In genomic region chr20:62085206-62085605, GRCh38 we compare ENCODE assay signal across 30 cellular contexts.
"Had no signal": no experiment of that assay in that cellular context is flagged by ENCODE, and none has a peak within 500 bp of the region (broad histone marks: within the 10 kb centered on the region; RNA-seq: fewer than 3 reads in every experiment).

No MANE protein-coding gene starts in this region.

- H3K27me3 ChIP-seq: ovary, right atrium auricular region, testis, upper lobe of left lung, vagina had no signal

- H3K4me2 ChIP-seq: smooth muscle cell had no signal

- H3K4me1 Mint-ChIP-seq: naive thymus-derived CD4-positive, alpha-beta T cell; natural killer cell; stimulated activated memory B cell treated with anti-CD40 and anti-IgM and Interleukin-4, amounts not matched to agents 10 μg/mL and 1 μg/mL and 100 μg/mL, for 72 hours; stimulated activated naive CD8-positive, alpha-beta T cell treated with anti-CD3 and anti-CD28 coated beads, Interleukin-15, amount 100 ng/mL, for 72 hours had no signal

- H3K27ac ChIP-seq: ovary, parathyroid adenoma, prostate gland, right atrium auricular region, skin epidermis, spleen, suprapubic skin, testis, tibial artery, transverse colon, upper lobe of left lung, vagina had no signal

- H3K36me3 ChIP-seq: ovary, prostate gland, right atrium auricular region, spleen, suprapubic skin, tibial artery, transverse colon, upper lobe of left lung, vagina had no signal

- H3K79me2 ChIP-seq: parathyroid adenoma had no signal

- H3K4me3 Mint-ChIP-seq: naive thymus-derived CD4-positive, alpha-beta T cell; natural killer cell; nephron; stimulated activated memory B cell treated with anti-CD40 and anti-IgM and Interleukin-4, amounts not matched to agents 10 μg/mL and 1 μg/mL and 100 μg/mL, for 72 hours; stimulated activated naive CD8-positive, alpha-beta T cell treated with anti-CD3 and anti-CD28 coated beads, Interleukin-15, amount 100 ng/mL, for 72 hours had no signal

- FAIRE-seq: urothelium cell line had no signal

- H3K36me3 Mint-ChIP-seq: natural killer cell; stimulated activated memory B cell treated with anti-CD40 and anti-IgM and Interleukin-4, amounts not matched to agents 10 μg/mL and 1 μg/mL and 100 μg/mL, for 72 hours had no signal

- H2AFZ ChIP-seq: parathyroid adenoma had no signal

- H3K27ac Mint-ChIP-seq: naive thymus-derived CD4-positive, alpha-beta T cell; natural killer cell; nephron; stimulated activated memory B cell treated with anti-CD40 and anti-IgM and Interleukin-4, amounts not matched to agents 10 μg/mL and 1 μg/mL and 100 μg/mL, for 72 hours; stimulated activated naive CD8-positive, alpha-beta T cell treated with anti-CD3 and anti-CD28 coated beads, Interleukin-15, amount 100 ng/mL, for 72 hours had no signal

- H3K9me3 Mint-ChIP-seq: natural killer cell; stimulated activated naive CD8-positive, alpha-beta T cell treated with anti-CD3 and anti-CD28 coated beads, Interleukin-15, amount 100 ng/mL, for 72 hours had no signal

- DNase-seq: naive thymus-derived CD4-positive, alpha-beta T cell; natural killer cell; occipital lobe; ovary; retina; stimulated activated CD4-positive, alpha-beta T cell treated with anti-CD3 and anti-CD28 coated beads, Interleukin-12 subunit alpha, Interleukin-12 subunit beta, amount 100 ng/mL, for 4 hours; stimulated activated CD4-positive, alpha-beta T cell treated with anti-CD3 and anti-CD28 coated beads, Interleukin-1b, Interleukin-23, amount 100 ng/mL, for 48 hours; stimulated activated CD4-positive, alpha-beta T cell treated with anti-CD3 and anti-CD28 coated beads, Interleukin-4, amount 100 ng/mL, for 1 hour; stimulated activated CD4-positive, alpha-beta T cell treated with anti-CD3 and anti-CD28 coated beads, Interleukin-4, amount 100 ng/mL, for 4 hours; stimulated activated CD8-positive, alpha-beta memory T cell treated with anti-CD3 and anti-CD28 coated beads, Interleukin-4, amount 100 ng/mL, for 48 hours; stimulated activated naive CD4-positive, alpha-beta T cell; stimulated activated naive CD8-positive, alpha-beta T cell treated with anti-CD3 and anti-CD28 coated beads, Interleukin-15, amount 100 ng/mL, for 72 hours; stimulated activated naive CD8-positive, alpha-beta T cell treated with anti-CD3 and anti-CD28 coated beads, Interleukin-15, Interleukin-2, amounts not matched to agents 100 U/mL and 50 U/mL, for 24 hours; substantia nigra; testis; tibial artery; transverse colon; upper lobe of left lung had no signal

- H3K4me3 ChIP-seq: ovary, prostate gland, right atrium auricular region, skin epidermis, smooth muscle cell, spleen, suprapubic skin, testis, tibial artery, transverse colon, upper lobe of left lung, vagina had no signal

- H3K9me3 ChIP-seq: ovary, prostate gland, right atrium auricular region, suprapubic skin, testis, tibial artery, transverse colon, upper lobe of left lung, vagina had no signal

- H3K4me1 ChIP-seq: parathyroid adenoma, prostate gland, right atrium auricular region, spleen, suprapubic skin, testis, tibial artery, transverse colon, upper lobe of left lung, vagina had no signal

- H3K27me3 Mint-ChIP-seq: stimulated activated naive CD8-positive, alpha-beta T cell treated with anti-CD3 and anti-CD28 coated beads, Interleukin-15, amount 100 ng/mL, for 72 hours had no signal

- H3K9ac ChIP-seq: parathyroid adenoma had no signal

- ATAC-seq: naive thymus-derived CD4-positive, alpha-beta T cell; natural killer cell; sciatic nerve; stimulated activated memory B cell treated with anti-CD40 and anti-IgM and Interleukin-4, amounts not matched to agents 10 μg/mL and 1 μg/mL and 100 μg/mL, for 72 hours; stimulated activated naive CD8-positive, alpha-beta T cell treated with anti-CD3 and anti-CD28 coated beads, Interleukin-15, amount 100 ng/mL, for 72 hours; stimulated activated naive CD8-positive, alpha-beta T cell treated with anti-CD3 and anti-CD28 coated beads, Interleukin-15, Interleukin-2, amounts not matched to agents 100 U/mL and 50 U/mL, for 24 hours had no signal
